Comparison of ENCODE assay signal across 8 cellular contexts in genomic region chr9:36258170-36258988, GRCh38. TPM values are rescaled to one million over a fixed set of nuclear protein-coding genes. Genes with fewer than 3 reads are reported as not detected.
DNase-seq lines count a peak whose midpoint lies in the region; ATAC-seq, FAIRE-seq and TF ChIP-seq lines count a peak whose summit lies in the region.

TSS of gene GNE (minus strand) at chr9:36258448. CDS start at chr9:36249355, 9,093 bp downstream.

- TF ChIP-seq CTCF in D721Med (IDR thresholded peaks at IDR 0.05; ENCODE audit: insufficient read depth, missing control alignments) (no peak), esophagus squamous epithelium (IDR thresholded peaks at IDR 0.05) (no peak)

- peak within 1 kb of the TSS; percentile 96 for H3K4me3 Mint-ChIP-seq in activated T-helper 1 cell treated with anti-CD3 and anti-CD28 coated beads, Interleukin-12 subunit alpha, Interleukin-12 subunit beta, Interleukin-2, Interleukin-4 antibody, amounts not matched to agents 30 ng/mL and 10 ng/mL and 1 ng/mL, durations not matched to agents 14 hours and 24 hours and 36 hours

- DNase-seq in D721Med (ENCODE audit: insufficient read length, low spot score): peak; percentile 63
- peak; percentile 94 for DNase-seq in HuH-7.5 (ENCODE audit: low spot score)
- peak; percentile 80 for DNase-seq in RCC 7860 (ENCODE audit: low spot score)
- DNase-seq in activated T-helper 1 cell treated with anti-CD3 and anti-CD28 coated beads, Interleukin-12 subunit alpha, Interleukin-12 subunit beta, Interleukin-2, Interleukin-4 antibody, amounts not matched to agents 30 ng/mL and 10 ng/mL and 1 ng/mL, durations not matched to agents 14 hours and 24 hours and 36 hours (ENCODE audit: low spot score): peak; percentile 98
- DNase-seq in esophagus squamous epithelium (lab: John Stamatoyannopoulos, UW): peak; percentile 85
- DNase-seq in myocyte (ENCODE audit: low read depth): peak; percentile 98
- DNase-seq in stimulated activated CD8-positive, alpha-beta memory T cell treated with anti-CD3 and anti-CD28 coated beads, Interleukin-7, amount 100 ng/mL, for 4 hours (ENCODE audit: low read depth in 2 of 2): peak; percentile 96 to 99

- no peaks in the 10 kb centered on the region for H3K9me3 Mint-ChIP-seq in activated T-helper 1 cell treated with anti-CD3 and anti-CD28 coated beads, Interleukin-12 subunit alpha, Interleukin-12 subunit beta, Interleukin-2, Interleukin-4 antibody, amounts not matched to agents 30 ng/mL and 10 ng/mL and 1 ng/mL, durations not matched to agents 14 hours and 24 hours and 36 hours

- ATAC-seq in GM21526 (IDR thresholded peaks at IDR 0.05; ENCODE audit: low FRiP score, unreplicated experiment): peak; percentile 85

- peak within 1 kb of the TSS; percentile 75 to 96 (median 92) for H3K4me3 ChIP-seq in esophagus squamous epithelium

- intact Hi-C loops in activated T-helper 1 cell treated with anti-CD3 and anti-CD28 coated beads, Interleukin-12 subunit alpha, Interleukin-12 subunit beta, Interleukin-2, Interleukin-4 antibody, amounts not matched to agents 30 ng/mL and 10 ng/mL and 1 ng/mL, durations not matched to agents 14 hours and 24 hours and 36 hours (cut with micrococcal nuclease): loop anchor here (1.0 to 10.0 kb wide), 9 partner anchors 68 to 1144 kb away; partner anchors contain the start of genes ATOSB, CLTA, CREB3 and HINT2
- intact Hi-C loops in esophagus squamous epithelium (cut with DNase I): no loop called here

- no peaks in the 10 kb centered on the region for H3K36me3 ChIP-seq in esophagus squamous epithelium

- no peaks in the 10 kb centered on the region for H3K27me3 ChIP-seq in esophagus squamous epithelium

- H3K4me1 ChIP-seq in esophagus squamous epithelium: peaks cover 4 to 19% (median 4%) of the 10 kb centered on the region in 3 donors

- WGBS in esophagus squamous epithelium, 2 donors: 30% methylated on average over 3 of the region's 78 CpGs; no CpG with 5 or more reads in 1 of the 2 donors

- H3K4me1 Mint-ChIP-seq in activated T-helper 1 cell treated with anti-CD3 and anti-CD28 coated beads, Interleukin-12 subunit alpha, Interleukin-12 subunit beta, Interleukin-2, Interleukin-4 antibody, amounts not matched to agents 30 ng/mL and 10 ng/mL and 1 ng/mL, durations not matched to agents 14 hours and 24 hours and 36 hours (ENCODE audit: low read depth): peaks cover 15% of the 10 kb centered on the region

- H3K27me3 Mint-ChIP-seq in activated T-helper 1 cell treated with anti-CD3 and anti-CD28 coated beads, Interleukin-12 subunit alpha, Interleukin-12 subunit beta, Interleukin-2, Interleukin-4 antibody, amounts not matched to agents 30 ng/mL and 10 ng/mL and 1 ng/mL, durations not matched to agents 14 hours and 24 hours and 36 hours (ENCODE audit: insufficient read depth): no peaks in the 10 kb centered on the region

- peaks cover 2% of the 10 kb centered on the region for H3K36me3 Mint-ChIP-seq in activated T-helper 1 cell treated with anti-CD3 and anti-CD28 coated beads, Interleukin-12 subunit alpha, Interleukin-12 subunit beta, Interleukin-2, Interleukin-4 antibody, amounts not matched to agents 30 ng/mL and 10 ng/mL and 1 ng/mL, durations not matched to agents 14 hours and 24 hours and 36 hours (ENCODE audit: low read depth)

- TF ChIP-seq POLR2A in esophagus squamous epithelium (IDR thresholded peaks at IDR 0.05): peak in 3 of 4 donors; percentile 33 to 91 (median 85)

- peak within 1 kb of the TSS; percentile 96 for H3K27ac Mint-ChIP-seq in activated T-helper 1 cell treated with anti-CD3 and anti-CD28 coated beads, Interleukin-12 subunit alpha, Interleukin-12 subunit beta, Interleukin-2, Interleukin-4 antibody, amounts not matched to agents 30 ng/mL and 10 ng/mL and 1 ng/mL, durations not matched to agents 14 hours and 24 hours and 36 hours

- no peaks in the 10 kb centered on the region for H3K9me3 ChIP-seq in esophagus squamous epithelium

- peak within 1 kb of the TSS; percentile 91 to 99 (median 98) for H3K27ac ChIP-seq in esophagus squamous epithelium

- FAIRE-seq in D721Med (lab: Jason Lieb, UNC): no peak
- FAIRE-seq in RCC 7860 (lab: Jason Lieb, UNC): no peak

RNA-seq across cellular contexts. Expression of gene GNE, which starts in this region (rescaled TPM):
- total RNA-seq in activated T-helper 1 cell treated with anti-CD3 and anti-CD28 coated beads, Interleukin-12 subunit alpha, Interleukin-12 subunit beta, Interleukin-2, Interleukin-4 antibody, amounts not matched to agents 30 ng/mL and 10 ng/mL and 1 ng/mL, durations not matched to agents 14 hours and 24 hours and 36 hours: 21.7 and 22.7 TPM in 2 replicates
- total RNA-seq in esophagus squamous epithelium (10 to 100 TPM; 11.9 to 28.9 (median 16.7) TPM), myocyte (16.2 and 18.6 TPM in 2 replicates)
- polyA plus RNA-seq in myocyte (2012): 11.3 TPM

Comparison
In these comparisons a context has a peak if more than half of its experiments do, and no peak if none do; other contexts are left out.
1. Peak in every context shown above with its lines: DNase-seq, ATAC-seq, H3K4me3 ChIP-seq and H3K27ac ChIP-seq.